ENCODE assay signal across 29 cellular contexts in the genomic region with DNA sequence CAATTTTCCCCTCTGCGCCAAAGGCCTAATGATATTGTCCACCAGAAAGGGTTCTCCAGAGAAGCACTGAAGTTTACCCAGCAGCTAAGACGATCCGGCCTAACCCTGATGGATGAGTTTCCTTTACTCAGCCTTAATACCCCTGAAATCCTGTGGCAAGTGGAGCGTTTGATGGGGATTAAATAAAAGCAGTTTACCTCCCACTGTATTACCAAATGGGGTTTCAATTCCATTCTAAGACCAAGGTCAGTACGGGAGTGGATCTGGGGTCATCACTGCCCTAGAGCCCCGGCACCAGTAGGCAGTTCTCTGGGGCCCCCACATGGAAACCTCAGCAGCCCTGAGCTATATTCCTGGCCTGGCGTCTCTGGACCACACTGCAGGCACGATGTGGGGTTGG.
DNase-seq lines count a peak whose midpoint lies in the region; ATAC-seq and TF ChIP-seq lines count a peak whose summit lies in the region.
"Had no signal": no experiment of that assay in that cellular context is flagged by ENCODE, and none has a peak within 500 bp of the region (broad histone marks: within the 10 kb centered on the region; RNA-seq: fewer than 3 reads in every experiment).

No MANE protein-coding gene starts in this region.

- no peaks in the 10 kb centered on the region for H3K79me2 ChIP-seq in neural progenitor cell (ENCODE audit: low read depth)

- ATAC-seq in activated CD8-positive, alpha-beta T cell treated with anti-CD3 and anti-CD28 coated beads, Interleukin-2, amount 10 ng/mL, durations not matched to agents 7 days and 5 days: no peak
- no peak for ATAC-seq in activated CD8-positive, alpha-beta T cell treated with anti-CD3 and anti-CD28 coated beads for 36 hours
- no peak for ATAC-seq in mucosa of descending colon
- ATAC-seq: PC-3 had no signal

- intact Hi-C loops in activated CD8-positive, alpha-beta T cell treated with anti-CD3 and anti-CD28 coated beads for 36 hours (cut with micrococcal nuclease): no loop called here
- intact Hi-C loops in adrenal gland (cut with DNase I) (no loop called here), mucosa of descending colon (cut with DNase I, micrococcal nuclease) (no loop called here)

- H3K9me3 Mint-ChIP-seq in activated CD8-positive, alpha-beta T cell treated with anti-CD3 and anti-CD28 coated beads, Interleukin-2, amount 10 ng/mL, durations not matched to agents 7 days and 5 days (ENCODE audit: insufficient read depth): no peaks in the 10 kb centered on the region
- H3K9me3 Mint-ChIP-seq in activated CD8-positive, alpha-beta T cell treated with anti-CD3 and anti-CD28 coated beads for 36 hours: no peaks in the 10 kb centered on the region
- H3K9me3 Mint-ChIP-seq in neural progenitor cell: no peaks in the 10 kb centered on the region
- H3K9me3 Mint-ChIP-seq: CD4-positive, alpha-beta T cell had no signal

- H3K27me3 ChIP-seq in WERI-Rb-1 (ENCODE audit: insufficient read depth, low read depth, severe bottlenecking) (no peaks in the 10 kb centered on the region), neural progenitor cell (no peaks in the 10 kb centered on the region), adrenal gland (no peaks in the 10 kb centered on the region)
- H3K27me3 ChIP-seq: BLaER1 treated with 17β-estradiol and CSF1 and Interleukin-3, amounts not matched to agents 10 nM and 100 nM; SJSA1 had no signal

- CTCF ChIA-PET in activated CD8-positive, alpha-beta T cell treated with anti-CD3 and anti-CD28 coated beads, Interleukin-2, amount 10 ng/mL, durations not matched to agents 7 days and 5 days (lab: Charles Lee): interaction anchor here (0.5 kb wide), 1 partner anchor 16 kb away, joined by 6 read pairs; no protein-coding TSS in a partner anchor
- CTCF ChIA-PET in activated CD8-positive, alpha-beta T cell treated with anti-CD3 and anti-CD28 coated beads for 36 hours (lab: Charles Lee): interaction anchor here (2.2 kb wide), 1 partner anchor 246 kb away, joined by 6 read pairs; no protein-coding TSS in a partner anchor

- 89 to 99% (median 96%) methylated on average over 8 of the region's 8 CpGs for WGBS in adrenal gland, 4 donors

- no peaks in the 10 kb centered on the region for H3K27me3 Mint-ChIP-seq in activated CD8-positive, alpha-beta T cell treated with anti-CD3 and anti-CD28 coated beads, Interleukin-2, amount 10 ng/mL, durations not matched to agents 7 days and 5 days (ENCODE audit: low read depth)
- H3K27me3 Mint-ChIP-seq in activated CD8-positive, alpha-beta T cell treated with anti-CD3 and anti-CD28 coated beads for 36 hours: no peaks in the 10 kb centered on the region
- peaks cover 2% of the 10 kb centered on the region for H3K27me3 Mint-ChIP-seq in neural progenitor cell (ENCODE audit: insufficient read depth, low read depth)
- H3K27me3 Mint-ChIP-seq: CD4-positive, alpha-beta T cell had no signal

- no peak overlapping the region for H2AFZ ChIP-seq in neural progenitor cell (replicated peaks)

- no peak overlapping the region for H3K9ac ChIP-seq in neural progenitor cell
- H3K9ac ChIP-seq: BLaER1 treated with 17β-estradiol and CSF1 and Interleukin-3, amounts not matched to agents 10 nM and 100 nM; KMS-11 had no signal

- H3K4me1 ChIP-seq in neural progenitor cell (no peaks in the 10 kb centered on the region), adrenal gland (replicated peaks in 1 of 2) (peaks cover 0 to 13% of the 10 kb centered on the region in 2 donors), mucosa of descending colon (ENCODE audit: low read depth) (no peaks in the 10 kb centered on the region)
- H3K4me1 ChIP-seq: SJSA1 had no signal

- H3K27ac ChIP-seq in WERI-Rb-1: peak overlapping the region; percentile 67
- H3K27ac ChIP-seq in neural progenitor cell: no peak overlapping the region
- H3K27ac ChIP-seq in adrenal gland: no peak overlapping the region
- H3K27ac ChIP-seq: BLaER1 treated with 17β-estradiol and CSF1 and Interleukin-3, amounts not matched to agents 10 nM and 100 nM; KMS-11; SJSA1 had no signal

- TF ChIP-seq CTCF in activated CD8-positive, alpha-beta T cell treated with anti-CD3 and anti-CD28 coated beads for 36 hours (IDR thresholded peaks at IDR 0.05): no peak
- TF ChIP-seq CTCF in WERI-Rb-1 (IDR thresholded peaks at IDR 0.05; ENCODE audit: low read depth, low read length): peak; percentile 51
- no peak for TF ChIP-seq CTCF in neural progenitor cell (IDR thresholded peaks at IDR 0.05)
- no peak for TF ChIP-seq CTCF in adrenal gland (IDR thresholded peaks at IDR 0.05)
- TF ChIP-seq CTCF in mucosa of descending colon (IDR thresholded peaks at IDR 0.05): no peak

- no peak for TF ChIP-seq POLR2A in adrenal gland (IDR thresholded peaks at IDR 0.05)

- no peaks in the 10 kb centered on the region for H3F3A ChIP-seq in neural progenitor cell (ENCODE audit: low read depth)

- peaks cover 4% of the 10 kb centered on the region for H3K9me3 ChIP-seq in WERI-Rb-1 (ENCODE audit: severe bottlenecking)
- H3K9me3 ChIP-seq in neural progenitor cell (ENCODE audit: low read depth): no peaks in the 10 kb centered on the region
- no peaks in the 10 kb centered on the region for H3K9me3 ChIP-seq in adrenal gland (replicated peaks in 1 of 3)
- H3K9me3 ChIP-seq in mucosa of descending colon: no peaks in the 10 kb centered on the region
- H3K9me3 ChIP-seq: BLaER1 treated with 17β-estradiol and CSF1 and Interleukin-3, amounts not matched to agents 10 nM and 100 nM; SJSA1 had no signal

- no peak for DNase-seq in activated CD8-positive, alpha-beta T cell treated with anti-CD3 and anti-CD28 coated beads, Interleukin-2, amount 10 ng/mL, durations not matched to agents 7 days and 5 days
- no peak for DNase-seq in activated CD8-positive, alpha-beta T cell treated with anti-CD3 and anti-CD28 coated beads for 36 hours
- peak; percentile 93 for DNase-seq in WERI-Rb-1
- DNase-seq in neural progenitor cell (ENCODE audit: low spot score): no peak
- no peak for DNase-seq in adrenal gland
- no peak for DNase-seq in Ammon's horn (ENCODE audit: low spot score)
- no peak for DNase-seq in mucosa of descending colon
- DNase-seq: 8988T; ACHN; CD4-positive, alpha-beta T cell; DMS 273 treated with DMSO at 0.1 percent for 48 hours; DMS79; EL; GF-D8; HCEC 1CT; IMR-90; NCI-H1048; NCI-H1417; NCI-H1694; NCI-H2081; NCI-H2171; NCI-H226; NCI-H510A; NCI-H748 treated with DMSO at 0.1 percent for 48 hours; NK-92 treated with Interleukin-12 subunit alpha and Interleukin-12 subunit beta, amount 100 ng/mL, for 24 hours; PC-3 had no signal

- H3K4me3 ChIP-seq in WERI-Rb-1 (ENCODE audit: low read depth, low read length) (no peak overlapping the region), neural progenitor cell (no peak overlapping the region), adrenal gland (no peak overlapping the region), mucosa of descending colon (no peak overlapping the region)
- H3K4me3 ChIP-seq: BLaER1 treated with 17β-estradiol and CSF1 and Interleukin-3, amounts not matched to agents 10 nM and 100 nM; SJSA1 had no signal

- no peak overlapping the region for H3K4me3 Mint-ChIP-seq in activated CD8-positive, alpha-beta T cell treated with anti-CD3 and anti-CD28 coated beads, Interleukin-2, amount 10 ng/mL, durations not matched to agents 7 days and 5 days
- no peak overlapping the region for H3K4me3 Mint-ChIP-seq in activated CD8-positive, alpha-beta T cell treated with anti-CD3 and anti-CD28 coated beads for 36 hours
- no peak overlapping the region for H3K4me3 Mint-ChIP-seq in neural progenitor cell
- H3K4me3 Mint-ChIP-seq: CD4-positive, alpha-beta T cell had no signal

- no peaks in the 10 kb centered on the region for H4K20me1 ChIP-seq in neural progenitor cell (ENCODE audit: low read depth)
- H4K20me1 ChIP-seq: BLaER1 treated with 17β-estradiol and CSF1 and Interleukin-3, amounts not matched to agents 10 nM and 100 nM had no signal

- peak overlapping the region; percentile 29 for H3K27ac Mint-ChIP-seq in activated CD8-positive, alpha-beta T cell treated with anti-CD3 and anti-CD28 coated beads, Interleukin-2, amount 10 ng/mL, durations not matched to agents 7 days and 5 days
- no peak overlapping the region for H3K27ac Mint-ChIP-seq in activated CD8-positive, alpha-beta T cell treated with anti-CD3 and anti-CD28 coated beads for 36 hours
- H3K27ac Mint-ChIP-seq in neural progenitor cell: peak overlapping the region; percentile 55

- H3K4me2 ChIP-seq in neural progenitor cell: no peak overlapping the region
- H3K4me2 ChIP-seq: BLaER1 treated with 17β-estradiol and CSF1 and Interleukin-3, amounts not matched to agents 10 nM and 100 nM; KMS-11 had no signal

- H3K36me3 Mint-ChIP-seq in activated CD8-positive, alpha-beta T cell treated with anti-CD3 and anti-CD28 coated beads, Interleukin-2, amount 10 ng/mL, durations not matched to agents 7 days and 5 days (ENCODE audit: low read depth): peaks cover 1% of the 10 kb centered on the region
- H3K36me3 Mint-ChIP-seq in activated CD8-positive, alpha-beta T cell treated with anti-CD3 and anti-CD28 coated beads for 36 hours (ENCODE audit: low read depth): peaks cover 3% of the 10 kb centered on the region
- H3K36me3 Mint-ChIP-seq in neural progenitor cell: peaks cover 1% of the 10 kb centered on the region

- POLR2A ChIA-PET in activated CD8-positive, alpha-beta T cell treated with anti-CD3 and anti-CD28 coated beads, Interleukin-2, amount 10 ng/mL, durations not matched to agents 7 days and 5 days (lab: Charles Lee): no interaction called here
- POLR2A ChIA-PET in activated CD8-positive, alpha-beta T cell treated with anti-CD3 and anti-CD28 coated beads for 36 hours (lab: Charles Lee): interaction anchor here (0.5 kb wide), 1 partner anchor 235 kb away, joined by 3 read pairs; no protein-coding TSS in a partner anchor

- no peaks in the 10 kb centered on the region for H3K36me3 ChIP-seq in WERI-Rb-1
- H3K36me3 ChIP-seq in neural progenitor cell: no peaks in the 10 kb centered on the region
- H3K36me3 ChIP-seq in adrenal gland (replicated peaks in 1 of 2): no peaks in the 10 kb centered on the region
- H3K36me3 ChIP-seq in mucosa of descending colon (ENCODE audit: low read depth): no peaks in the 10 kb centered on the region
- H3K36me3 ChIP-seq: SJSA1 had no signal

- H3K4me1 Mint-ChIP-seq in activated CD8-positive, alpha-beta T cell treated with anti-CD3 and anti-CD28 coated beads, Interleukin-2, amount 10 ng/mL, durations not matched to agents 7 days and 5 days (ENCODE audit: low read depth): no peaks in the 10 kb centered on the region
- H3K4me1 Mint-ChIP-seq in activated CD8-positive, alpha-beta T cell treated with anti-CD3 and anti-CD28 coated beads for 36 hours (ENCODE audit: low read depth): no peaks in the 10 kb centered on the region
- peaks cover 15% of the 10 kb centered on the region for H3K4me1 Mint-ChIP-seq in neural progenitor cell
